2 cellular contexts compared by ENCODE assay signal in genomic region chr20:58574469-58574868, GRCh38.
TF ChIP-seq lines count a peak whose summit lies in the region.

No MANE protein-coding gene starts in this region.

TF ChIP-seq in HepG2, 621 proteins besides CTCF, POLR2A, EP300 and RAD21 (continues in another document):
- TF ChIP-seq ZNF326 (CRISPR knock-in tag; IDR thresholded peaks at IDR 0.05; ENCODE audit: borderline replicate concordance) (no peak), TFDP1 (CRISPR knock-in tag; IDR thresholded peaks at IDR 0.05; ENCODE audit: borderline replicate concordance) (no peak), NAIF1 (CRISPR knock-in tag; IDR thresholded peaks at IDR 0.05; ENCODE audit: borderline replicate concordance) (no peak), HIC2 (CRISPR knock-in tag; IDR thresholded peaks at IDR 0.05; ENCODE audit: low read depth) (no peak), USF2 (IDR thresholded peaks at IDR 0.05; ENCODE audit: low read depth, low read length) (no peak), USF2 (CRISPR knock-in tag; IDR thresholded peaks at IDR 0.05; ENCODE audit: borderline replicate concordance) (no peak), ZHX2 (IDR thresholded peaks at IDR 0.05; ENCODE audit: low read depth) (no peak), ZHX2 (CRISPR knock-in tag; IDR thresholded peaks at IDR 0.05; ENCODE audit: borderline replicate concordance) (no peak), ZNF792 (CRISPR knock-in tag; IDR thresholded peaks at IDR 0.05) (no peak), HOMEZ (CRISPR knock-in tag; IDR thresholded peaks at IDR 0.05; ENCODE audit: low read depth) (no peak)

TF ChIP-seq in HEK293, 187 proteins besides CTCF, POLR2A, EP300 and RAD21 (continued from another document):
- TF ChIP-seq ZFHX2 (tag by site-specific recombination; conservative IDR thresholded peaks at IDR 0.05), result peak; percentile 79
- TF ChIP-seq PBX3 (CRISPR knock-in tag; IDR thresholded peaks at IDR 0.05), result no peak
- TF ChIP-seq ZNF530 (tag by site-specific recombination; IDR thresholded peaks at IDR 0.05; ENCODE audit: low read depth), result no peak
- TF ChIP-seq ZNF174 (tag by site-specific recombination; IDR thresholded peaks at IDR 0.05), result no peak
- TF ChIP-seq ZNF366 (tag by site-specific recombination; conservative IDR thresholded peaks at IDR 0.05), result peak; percentile 87
